In genomic region chr12:95789126-95790024, GRCh38 we compare ENCODE assay signal across 8 cellular contexts. TPM values are rescaled to one million over a fixed set of nuclear protein-coding genes. Genes with fewer than 3 reads are reported as not detected.
DNase-seq lines count a peak whose midpoint lies in the region; ATAC-seq and TF ChIP-seq lines count a peak whose summit lies in the region.

No MANE protein-coding gene starts in this region.

- ATAC-seq in lower lobe of right lung, result peak; percentile 57 to 64
- ATAC-seq in upper lobe of left lung (ENCODE audit: low FRiP score in 2 of 2), result peak; percentile 11 to 58
- ATAC-seq in GM21717 (IDR thresholded peaks at IDR 0.05; ENCODE audit: unreplicated experiment), result no peak

- intact Hi-C loops in lower lobe of right lung (cut with DNase I), result no loop called here

- WGBS in upper lobe of left lung, 2 donors, result 11 to 15% methylated on average over 27 to 29 of the region's 39 CpGs

- no peaks in the 10 kb centered on the region for H3K9me3 ChIP-seq in lower lobe of right lung
- H3K9me3 ChIP-seq in upper lobe of left lung, result no peaks in the 10 kb centered on the region

- TF ChIP-seq POLR2A in upper lobe of left lung (IDR thresholded peaks at IDR 0.05), result no peak

- peak overlapping the region; percentile 81 for H3K4me3 ChIP-seq in coronary artery
- peak overlapping the region; percentile 66 for H3K4me3 ChIP-seq in lower lobe of right lung
- peak overlapping the region; percentile 73 to 89 (median 85) for H3K4me3 ChIP-seq in upper lobe of left lung

- H3K4me1 ChIP-seq in lower lobe of right lung, result peaks cover 32% of the 10 kb centered on the region
- H3K4me1 ChIP-seq in upper lobe of left lung, result peaks cover 20 to 54% (median 27%) of the 10 kb centered on the region in 4 donors

- peak; percentile 67 for DNase-seq in EH (ENCODE audit: low read depth)
- DNase-seq in NCI-H510A treated with DMSO at 0.1 percent for 48 hours (lab: John Stamatoyannopoulos, UW), result peak; percentile 24
- no peak for DNase-seq in coronary artery (ENCODE audit: low spot score)
- peak; percentile 59 for DNase-seq in lower lobe of right lung
- peak; percentile 34 to 82 for DNase-seq in upper lobe of left lung
- DNase-seq in NCI-H187 (lab: John Stamatoyannopoulos, UW), result no peak
- no peak for DNase-seq in Kasumi-1 (lab: John Stamatoyannopoulos, UW)

- H3K27me3 ChIP-seq in lower lobe of right lung (ENCODE audit: low read depth) (peaks cover 8% of the 10 kb centered on the region), upper lobe of left lung (peaks cover 0 to 7% (median 1%) of the 10 kb centered on the region in 4 donors)

- no peak for TF ChIP-seq CTCF in coronary artery (IDR thresholded peaks at IDR 0.05)
- no peak for TF ChIP-seq CTCF in lower lobe of right lung (IDR thresholded peaks at IDR 0.05)
- TF ChIP-seq CTCF in upper lobe of left lung (IDR thresholded peaks at IDR 0.05), result no peak

- H3K27ac ChIP-seq in coronary artery (peak overlapping the region; percentile 87 to 95), lower lobe of right lung (peak overlapping the region; percentile 82), upper lobe of left lung (peak overlapping the region; percentile 82 to 93 (median 84))

- H3K36me3 ChIP-seq in lower lobe of right lung (no peaks in the 10 kb centered on the region), upper lobe of left lung (no peaks in the 10 kb centered on the region)

- TF ChIP-seq EP300 in upper lobe of left lung (IDR thresholded peaks at IDR 0.05), result no peak

RNA-seq across cellular contexts. Expression of gene NTN4, which starts 1.2 kb away (rescaled TPM):
- total RNA-seq in lower lobe of right lung (140 TPM), upper lobe of left lung (100 to 1,000 TPM in 2 of 6 donors, 10 to 100 TPM in 4; 74.1 to 115 (median 94.3) TPM)

Comparison
In these comparisons a context has a peak if more than half of its experiments do, and no peak if none do; other contexts are left out.
1. DNase-seq: peak in EH (single experiment), NCI-H510A treated with DMSO at 0.1 percent for 48 hours (single experiment), lower lobe of right lung (single experiment) and upper lobe of left lung (2 of 2); none in coronary artery (single experiment), NCI-H187 (0 of 2) and Kasumi-1 (0 of 2).
2. Peak in every context shown above with its lines, with median percentiles within 50 percentile points of each other: H3K27ac ChIP-seq and H3K4me3 ChIP-seq.